7 cellular contexts compared by ENCODE assay signal in genomic region chr12:38238328-38238727, GRCh38.
A peak's percentile ranks its signal among the peaks of the same experiment; 100 is the strongest.
DNase-seq lines count a peak whose midpoint lies in the region; ATAC-seq, FAIRE-seq and TF ChIP-seq lines count a peak whose summit lies in the region.
"Not testable (repeated sequence)": the region's sequence is repeated elsewhere in the genome, so short reads cannot be mapped to it uniquely, and the experiment has no call there.

No MANE protein-coding gene starts in this region.

- TF ChIP-seq RAD21 in K562 (CRISPR knock-in tag; conservative IDR thresholded peaks at IDR 0.05 in 1 of 2, IDR thresholded peaks at IDR 0.05 in 1 of 2), result not testable (repeated sequence)

- POLR2A ChIA-PET in K562 (lab: Yijun Ruan, JAX), result not testable (repeated sequence)

- H3K79me2 ChIP-seq in K562 (ENCODE audit: control insufficient read depth, insufficient read depth, low read length), result not testable (repeated sequence)

- peak; percentile 6 for FAIRE-seq in K562 (lab: Jason Lieb, UNC)

- not testable (repeated sequence) for H3K9me1 ChIP-seq in K562 (ENCODE audit: control insufficient read depth, insufficient read depth, low read length)

- H4K20me1 ChIP-seq in K562 (replicated peaks; ENCODE audit: control insufficient read depth, insufficient read depth, low read length), result not testable (repeated sequence)

- ATAC-seq in K562, result not testable (repeated sequence)

- H3K27me3 ChIP-seq in K562 (ENCODE audit: control insufficient read depth in 2 of 2, insufficient read depth in 2 of 2, low read length in 2 of 2), result not testable (repeated sequence)

- CTCF ChIA-PET in K562 (lab: Yijun Ruan, JAX; ENCODE audit: low intra/inter-chr PET ratio), result not testable (repeated sequence)

- BruUV-seq in K562 (replicated peaks; lab: Mats Ljungman, UMichigan), result not testable (repeated sequence)

- not testable (repeated sequence) for H3K9me3 ChIP-seq in K562 (replicated peaks; ENCODE audit: control insufficient read depth, insufficient read depth, low read depth, low read length)

- not testable (repeated sequence) for H3K36me3 ChIP-seq in K562 (ENCODE audit: control insufficient read depth, insufficient read depth, low read length)

- TF ChIP-seq CTCF in K562 (IDR thresholded peaks at IDR 0.05 in 2 of 3, conservative IDR thresholded peaks at IDR 0.05 in 1 of 3; ENCODE audit: insufficient read depth in 2 of 3, low read depth in 1 of 3, low read length in 3 of 3); epithelial cell of esophagus (IDR thresholded peaks at IDR 0.05; ENCODE audit: insufficient read depth, low read depth, low read length, missing control alignments): not testable (repeated sequence)

- not testable (repeated sequence) for H3K4me2 ChIP-seq in K562 (ENCODE audit: insufficient read depth, low read length)

- TF ChIP-seq POLR2A in K562 (conservative IDR thresholded peaks at IDR 0.05), result not testable (repeated sequence)

- DNase-seq in ELR (ENCODE audit: low read depth), result peak; percentile 29
- DNase-seq in HT1080 (ENCODE audit: low read depth), result peak; percentile 86
- peak; percentile 55 for DNase-seq in RPMI7951 (ENCODE audit: low read depth)
- not testable (repeated sequence) for DNase-seq in K562 (ENCODE audit: extremely low read depth in 1 of 4, low spot score in 3 of 4)
- peak; percentile 69 for DNase-seq in epithelial cell of esophagus (ENCODE audit: low read depth)
- DNase-seq in foreskin melanocyte, result peak; percentile 88
- peak; percentile 90 for DNase-seq in renal cortical epithelial cell (ENCODE audit: low read depth)

- H3K4me1 ChIP-seq in K562 (replicated peaks in 1 of 2; ENCODE audit: control insufficient read depth in 2 of 2, insufficient read depth in 2 of 2, low read length in 2 of 2), result not testable (repeated sequence)

- not testable (repeated sequence) for H3K4me3 ChIP-seq in K562; epithelial cell of esophagus (ENCODE audit: low read length)

- in situ Hi-C loops in K562 (cut with MboI), result not testable (repeated sequence)

- not testable (repeated sequence) for H3K27ac ChIP-seq in K562 (ENCODE audit: extremely low read depth, low read depth, low read length)

- H3K9ac ChIP-seq in K562 (ENCODE audit: insufficient read depth in 1 of 2, low read depth in 2 of 2, low read length in 2 of 2), result not testable (repeated sequence)

- H2AFZ ChIP-seq in K562 (ENCODE audit: low read depth, low read length), result not testable (repeated sequence)

- not testable (repeated sequence) for TF ChIP-seq EP300 in K562 (IDR thresholded peaks at IDR 0.05; ENCODE audit: low read length)

- intact Hi-C loops in K562 (cut with micrococcal nuclease), result not testable (repeated sequence)
